15 cellular contexts compared by ENCODE assay signal in the genomic region with DNA sequence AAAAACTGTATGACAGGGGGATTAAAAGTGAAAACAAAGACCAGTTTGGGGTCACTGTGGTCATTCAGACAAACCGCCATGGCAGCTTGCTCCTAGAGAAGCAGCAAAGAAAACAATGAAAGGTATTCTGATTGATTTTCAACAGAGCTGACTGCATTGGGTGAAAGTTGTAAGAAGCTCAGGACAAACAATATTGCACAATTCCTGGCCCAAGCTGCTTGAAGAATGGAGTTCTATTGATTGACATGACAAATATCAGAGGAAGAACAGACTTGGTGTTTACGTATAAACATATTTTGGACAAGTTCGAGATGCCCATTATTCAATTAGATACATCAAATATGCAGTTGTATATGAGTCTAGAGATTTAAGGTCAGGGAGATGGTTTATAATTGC.
A peak's percentile ranks its signal among the peaks of the same experiment; 100 is the strongest.
DNase-seq lines count a peak whose midpoint lies in the region; ATAC-seq and TF ChIP-seq lines count a peak whose summit lies in the region.
"Had no signal": no experiment of that assay in that cellular context is flagged by ENCODE, and none has a peak within 500 bp of the region (broad histone marks: within the 10 kb centered on the region; RNA-seq: fewer than 3 reads in every experiment).

No MANE protein-coding gene starts in this region.

- in situ Hi-C loops in brain microvascular endothelial cell (cut with HindIII; ENCODE audit: low pct_ligation_motif_present, low sequenced_read_pairs): no loop called here

- peaks cover 49% of the 10 kb centered on the region for H3K36me3 Mint-ChIP-seq in Caco-2 (ENCODE audit: insufficient read depth, unreplicated experiment)
- H3K36me3 Mint-ChIP-seq in neural progenitor cell: peaks cover 2% of the 10 kb centered on the region
- H3K36me3 Mint-ChIP-seq: memory B cell had no signal

- H3K4me2 ChIP-seq in neural progenitor cell: peak overlapping the region; percentile 14

- no peaks in the 10 kb centered on the region for H3K36me3 ChIP-seq in Caco-2 (ENCODE audit: control insufficient read depth, insufficient read depth, low read length)
- H3K36me3 ChIP-seq in brain microvascular endothelial cell (replicated peaks): no peaks in the 10 kb centered on the region
- no peaks in the 10 kb centered on the region for H3K36me3 ChIP-seq in neural progenitor cell
- H3K36me3 ChIP-seq: MG63 had no signal

- H3K4me3 Mint-ChIP-seq in Caco-2 (ENCODE audit: unreplicated experiment) (no peak overlapping the region), neural progenitor cell (no peak overlapping the region)
- H3K4me3 Mint-ChIP-seq: memory B cell; stimulated activated effector memory CD8-positive, alpha-beta T cell treated with anti-CD3 and anti-CD28 coated beads, Interleukin-12 subunit alpha, Interleukin-12 subunit beta, amount 100 ng/mL, for 72 hours had no signal

- POLR2A ChIA-PET in Caco-2 (lab: Charles Lee): interaction anchor here (3.3 kb wide), 1 partner anchor 100 kb away, joined by 45 read pairs; a partner anchor contains a TSS

- CTCF ChIA-PET in Caco-2 (lab: Charles Lee): no interaction called here

- H3K4me1 ChIP-seq in Caco-2 (peaks cover 25% of the 10 kb centered on the region), neural progenitor cell (peaks cover 38% of the 10 kb centered on the region)

- peaks cover 7% of the 10 kb centered on the region for H4K20me1 ChIP-seq in neural progenitor cell (ENCODE audit: low read depth)

- no peaks in the 10 kb centered on the region for H3K27me3 ChIP-seq in Caco-2 (replicated peaks; ENCODE audit: control insufficient read depth, insufficient read depth, low read length)
- H3K27me3 ChIP-seq in brain microvascular endothelial cell (replicated peaks): no peaks in the 10 kb centered on the region
- no peaks in the 10 kb centered on the region for H3K27me3 ChIP-seq in neural progenitor cell
- H3K27me3 ChIP-seq: MG63 had no signal

- BruUV-seq in Caco-2 (replicated peaks; lab: Mats Ljungman, UMichigan): no TSS peak

- peak overlapping the region; percentile 100 for H3K27ac Mint-ChIP-seq in Caco-2 (ENCODE audit: unreplicated experiment)
- peak overlapping the region; percentile 80 for H3K27ac Mint-ChIP-seq in neural progenitor cell

- no peaks in the 10 kb centered on the region for H3K79me2 ChIP-seq in neural progenitor cell (ENCODE audit: low read depth)

- peaks cover 26% of the 10 kb centered on the region for H3K4me1 Mint-ChIP-seq in Caco-2 (ENCODE audit: low read depth, unreplicated experiment)
- H3K4me1 Mint-ChIP-seq in neural progenitor cell: peaks cover 65% of the 10 kb centered on the region

- DNase-seq in Caco-2 (no peak), NAMALWA (ENCODE audit: low spot score) (peak; percentile 19), brain microvascular endothelial cell (no peak), neural progenitor cell (ENCODE audit: low spot score) (peak; percentile 36), activated gamma-delta T cell (lab: John Stamatoyannopoulos, UW) (no peak), NCI-H82 treated with DMSO at 0.1 percent for 48 hours (lab: John Stamatoyannopoulos, UW; ENCODE audit: unreplicated experiment) (no peak)
- DNase-seq: activated CD8-positive, alpha-beta memory T cell treated with anti-CD3 and anti-CD28 coated beads, Interleukin-2, amount 50 U/mL, for 48 hours; cerebellar nuclear complex; foreskin melanocyte; MG63; NCI-H510A treated with DMSO at 0.1 percent for 48 hours; stimulated activated CD4-positive, alpha-beta T cell treated with anti-CD3 and anti-CD28 coated beads, Interleukin-15, amount 100 ng/mL, for 24 hours had no signal

- no peaks in the 10 kb centered on the region for H3K9me3 ChIP-seq in Caco-2
- no peaks in the 10 kb centered on the region for H3K9me3 ChIP-seq in neural progenitor cell (ENCODE audit: low read depth)
- H3K9me3 ChIP-seq: MG63 had no signal

- no peak overlapping the region for H3K9ac ChIP-seq in neural progenitor cell

- H3K9me3 Mint-ChIP-seq in Caco-2 (ENCODE audit: unreplicated experiment): no peaks in the 10 kb centered on the region
- H3K9me3 Mint-ChIP-seq in neural progenitor cell: no peaks in the 10 kb centered on the region
- H3K9me3 Mint-ChIP-seq: stimulated activated effector memory CD8-positive, alpha-beta T cell treated with anti-CD3 and anti-CD28 coated beads, Interleukin-12 subunit alpha, Interleukin-12 subunit beta, amount 100 ng/mL, for 72 hours had no signal

- peaks cover 70% of the 10 kb centered on the region for H3F3A ChIP-seq in neural progenitor cell (ENCODE audit: low read depth)

- H3K27ac ChIP-seq in brain microvascular endothelial cell: peak overlapping the region; percentile 95
- H3K27ac ChIP-seq in neural progenitor cell: no peak overlapping the region

- intact Hi-C loops in Caco-2 (cut with micrococcal nuclease; ENCODE audit: unreplicated experiment): loop anchor here (5.0 to 10.0 kb wide), 5 partner anchors 173 to 1868 kb away; a partner anchor contains a TSS

- H3K27me3 Mint-ChIP-seq in Caco-2 (ENCODE audit: insufficient read depth, unreplicated experiment) (peaks cover 4% of the 10 kb centered on the region), neural progenitor cell (ENCODE audit: insufficient read depth, low read depth) (peaks cover 6% of the 10 kb centered on the region)
- H3K27me3 Mint-ChIP-seq: memory B cell had no signal

- H3K4me3 ChIP-seq in Caco-2 (ENCODE audit: low read depth, low read length) (no peak overlapping the region), brain microvascular endothelial cell (ENCODE audit: low read depth, low read length) (no peak overlapping the region), neural progenitor cell (no peak overlapping the region)
- H3K4me3 ChIP-seq: MG63 had no signal

- no peak overlapping the region for H2AFZ ChIP-seq in neural progenitor cell (replicated peaks)

- no peak for ATAC-seq in HG03520 (IDR thresholded peaks at IDR 0.05; ENCODE audit: unreplicated experiment)
- ATAC-seq: stimulated activated effector memory CD8-positive, alpha-beta T cell treated with anti-CD3 and anti-CD28 coated beads, Interleukin-12 subunit alpha, Interleukin-12 subunit beta, amount 100 ng/mL, for 72 hours had no signal

- TF ChIP-seq CTCF in Caco-2 (IDR thresholded peaks at IDR 0.05; ENCODE audit: insufficient read depth in 1 of 2, low read depth in 1 of 2, low read length in 1 of 2, severe bottlenecking in 1 of 2, unreplicated experiment in 1 of 2) (no peak), brain microvascular endothelial cell (IDR thresholded peaks at IDR 0.05; ENCODE audit: low read depth, low read length, missing control alignments) (no peak), neural progenitor cell (IDR thresholded peaks at IDR 0.05) (no peak)

Comparison
In these comparisons a context has a peak if more than half of its experiments do, and no peak if none do; other contexts are left out.
1. DNase-seq: peak in NAMALWA (single experiment) and neural progenitor cell (single experiment); none in Caco-2 (0 of 2), brain microvascular endothelial cell (single experiment), activated gamma-delta T cell (single experiment) and NCI-H82 treated with DMSO at 0.1 percent for 48 hours (single experiment).